Comparison of ENCODE assay signal across 10 cellular contexts in the genomic region with DNA sequence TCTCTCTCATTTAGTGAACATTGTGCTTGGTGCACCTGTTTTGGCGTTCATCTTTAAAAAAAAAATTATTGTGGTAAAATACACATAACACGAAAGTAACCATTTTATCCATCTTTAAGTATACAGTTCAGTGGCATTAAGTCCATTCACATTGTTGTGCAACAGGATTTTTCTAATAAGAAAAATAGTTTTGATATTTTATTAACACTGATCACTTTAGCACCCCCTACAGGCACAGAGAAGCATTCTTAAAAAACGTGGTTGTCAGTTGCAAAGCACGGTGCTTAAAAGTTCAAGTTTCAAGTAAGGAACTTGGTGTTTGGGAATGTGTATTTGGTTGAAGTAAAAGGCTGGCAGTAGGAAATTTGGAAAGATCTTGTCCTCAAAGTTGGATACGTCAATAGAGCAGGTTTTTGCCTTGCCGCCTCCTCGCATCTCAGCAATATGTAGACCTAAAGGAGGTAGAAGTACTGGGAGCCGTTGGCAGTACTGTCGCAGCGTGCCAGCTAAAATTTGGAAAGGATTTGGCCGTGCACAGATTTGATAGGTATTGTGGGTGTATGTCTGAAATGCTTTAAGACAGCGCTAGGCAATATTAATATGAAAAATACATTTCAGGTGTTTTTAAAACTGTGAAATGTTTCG.
A peak's percentile ranks its signal among the peaks of the same experiment; 100 is the strongest.
DNase-seq lines count a peak whose midpoint lies in the region; ATAC-seq and TF ChIP-seq lines count a peak whose summit lies in the region.
"Had no signal": no experiment of that assay in that cellular context is flagged by ENCODE, and none has a peak within 500 bp of the region (broad histone marks: within the 10 kb centered on the region; RNA-seq: fewer than 3 reads in every experiment).

No MANE protein-coding gene starts in this region.

- peak; percentile 23 for TF ChIP-seq CTCF in natural killer cell (IDR thresholded peaks at IDR 0.05)
- peak; percentile 33; the same call in 1 of the 2 replicates for TF ChIP-seq CTCF in RWPE1 (conservative IDR thresholded peaks at IDR 0.05; ENCODE audit: low read depth)
- peak; percentile 71 for TF ChIP-seq CTCF in foreskin keratinocyte (conservative IDR thresholded peaks at IDR 0.05)
- TF ChIP-seq CTCF in left lung (IDR thresholded peaks at IDR 0.05), result peak in 1 of 2 donors; percentile 31
- no peak for TF ChIP-seq CTCF in omental fat pad (IDR thresholded peaks at IDR 0.05)

- H3K4me3 Mint-ChIP-seq in natural killer cell, result no peak overlapping the region
- H3K4me3 Mint-ChIP-seq in natural killer cell treated with Interleukin-12 subunit alpha and Interleukin-12 subunit beta and Interleukin-15 and Interleukin-18, amount 100 ng/mL, for 72 hours, result no peak overlapping the region
- H3K4me3 Mint-ChIP-seq: activated T-cell treated with anti-CD3 and anti-CD28 coated beads, Interleukin-2, amount 50 U/mL, for 72 hours had no signal

- no peaks in the 10 kb centered on the region for H3K36me3 ChIP-seq in left lung

- H3K36me3 Mint-ChIP-seq in natural killer cell, result peaks cover 6% of the 10 kb centered on the region
- peaks cover 12% of the 10 kb centered on the region for H3K36me3 Mint-ChIP-seq in natural killer cell treated with Interleukin-12 subunit alpha and Interleukin-12 subunit beta and Interleukin-15 and Interleukin-18, amount 100 ng/mL, for 72 hours

- POLR2A ChIA-PET in RWPE1 (lab: Yijun Ruan, JAX; ENCODE audit: low non-redundant PET), result no interaction called here

- peaks cover 4 to 6% of the 10 kb centered on the region in 2 donors for H3K4me1 Mint-ChIP-seq in natural killer cell
- H3K4me1 Mint-ChIP-seq in natural killer cell treated with Interleukin-12 subunit alpha and Interleukin-12 subunit beta and Interleukin-15 and Interleukin-18, amount 100 ng/mL, for 72 hours (ENCODE audit: low read depth in 2 of 2), result peaks cover 13 to 14% of the 10 kb centered on the region in 2 donors

- H3K27me3 ChIP-seq in foreskin keratinocyte, result no peaks in the 10 kb centered on the region
- H3K27me3 ChIP-seq in left lung, result no peaks in the 10 kb centered on the region

- no peak for ATAC-seq in natural killer cell
- no peak for ATAC-seq in natural killer cell treated with Interleukin-12 subunit alpha and Interleukin-12 subunit beta and Interleukin-15 and Interleukin-18, amount 100 ng/mL, for 72 hours
- no peak for ATAC-seq in foreskin keratinocyte
- ATAC-seq in left lung, result no peak
- ATAC-seq in omental fat pad (ENCODE audit: low FRiP score), result no peak
- ATAC-seq in HG02642 (IDR thresholded peaks at IDR 0.05; ENCODE audit: poor library complexity, unreplicated experiment), result no peak
- ATAC-seq: activated T-cell treated with anti-CD3 and anti-CD28 coated beads, Interleukin-2, amount 50 U/mL, for 72 hours had no signal

- H3K4me3 ChIP-seq in left lung, result no peak overlapping the region
- H3K4me3 ChIP-seq: SK-N-MC had no signal

- no peak for DNase-seq in natural killer cell
- no peak for DNase-seq in natural killer cell treated with Interleukin-12 subunit alpha and Interleukin-12 subunit beta and Interleukin-15 and Interleukin-18, amount 100 ng/mL, for 72 hours (ENCODE audit: low spot score)
- DNase-seq in RWPE1 (ENCODE audit: low spot score), result peak; percentile 19
- DNase-seq in foreskin keratinocyte, result peak in 1 of 2 donors; percentile 11
- no peak for DNase-seq in left lung
- no peak for DNase-seq in omental fat pad (ENCODE audit: low spot score)
- DNase-seq in medulla oblongata (ENCODE audit: extremely low spot score), result no peak
- DNase-seq: activated T-cell treated with anti-CD3 and anti-CD28 coated beads, Interleukin-2, amount 50 U/mL, for 72 hours had no signal

- H3K27me3 Mint-ChIP-seq in natural killer cell (ENCODE audit: low read depth in 2 of 2), result no peaks in the 10 kb centered on the region
- H3K27me3 Mint-ChIP-seq in natural killer cell treated with Interleukin-12 subunit alpha and Interleukin-12 subunit beta and Interleukin-15 and Interleukin-18, amount 100 ng/mL, for 72 hours, result no peaks in the 10 kb centered on the region

- no peaks in the 10 kb centered on the region for H3K9me3 Mint-ChIP-seq in natural killer cell
- no peaks in the 10 kb centered on the region for H3K9me3 Mint-ChIP-seq in natural killer cell treated with Interleukin-12 subunit alpha and Interleukin-12 subunit beta and Interleukin-15 and Interleukin-18, amount 100 ng/mL, for 72 hours
- H3K9me3 Mint-ChIP-seq: activated T-cell treated with anti-CD3 and anti-CD28 coated beads, Interleukin-2, amount 50 U/mL, for 72 hours had no signal

- intact Hi-C loops in natural killer cell (cut with micrococcal nuclease), result no loop called here
- intact Hi-C loops in left lung (cut with DNase I), result no loop called here

- CTCF ChIA-PET in RWPE1 (lab: Yijun Ruan, JAX), result interaction anchor here (1.0 to 2.0 kb wide), 3 partner anchors 10 to 89 kb away, joined by 3 to 6 read pairs (median 3); no protein-coding TSS in a partner anchor

- no peak overlapping the region for H3K27ac Mint-ChIP-seq in natural killer cell
- no peak overlapping the region for H3K27ac Mint-ChIP-seq in natural killer cell treated with Interleukin-12 subunit alpha and Interleukin-12 subunit beta and Interleukin-15 and Interleukin-18, amount 100 ng/mL, for 72 hours
- H3K27ac Mint-ChIP-seq: activated T-cell treated with anti-CD3 and anti-CD28 coated beads, Interleukin-2, amount 50 U/mL, for 72 hours had no signal

- no peak overlapping the region for H3K27ac ChIP-seq in RWPE1
- H3K27ac ChIP-seq in foreskin keratinocyte, result no peak overlapping the region
- no peak overlapping the region for H3K27ac ChIP-seq in left lung
- H3K27ac ChIP-seq: SK-N-MC had no signal

- no peaks in the 10 kb centered on the region for H3K9me3 ChIP-seq in left lung

- no peaks in the 10 kb centered on the region for H3K4me1 ChIP-seq in foreskin keratinocyte
- H3K4me1 ChIP-seq in left lung, result no peaks in the 10 kb centered on the region

Comparison
In these comparisons a context has a peak if more than half of its experiments do, and no peak if none do; other contexts are left out.
1. CTCF ChIP-seq: peak in natural killer cell (single experiment), RWPE1 (single experiment) and foreskin keratinocyte (single experiment); none in omental fat pad (0 of 3).